In genomic region chr6:17585766-17586502, GRCh38 we compare ENCODE assay signal across 9 cellular contexts. TPM values are rescaled to one million over a fixed set of nuclear protein-coding genes. Genes with fewer than 3 reads are reported as not detected.
A peak's percentile ranks its signal among the peaks of the same experiment; 100 is the strongest.
DNase-seq lines count a peak whose midpoint lies in the region; ATAC-seq and TF ChIP-seq lines count a peak whose summit lies in the region.
"Had no signal": no experiment of that assay in that cellular context is flagged by ENCODE, and none has a peak within 500 bp of the region (broad histone marks: within the 10 kb centered on the region; RNA-seq: fewer than 3 reads in every experiment).

No MANE protein-coding gene starts in this region.

- H3K9me3 ChIP-seq in parathyroid adenoma (ENCODE audit: control insufficient read depth, low read length) = no peaks in the 10 kb centered on the region

- peak overlapping the region; percentile 23 for H2AFZ ChIP-seq in parathyroid adenoma

- H3K79me2 ChIP-seq in parathyroid adenoma = no peaks in the 10 kb centered on the region

- no peak overlapping the region for H3K9ac ChIP-seq in parathyroid adenoma

- H3K36me3 ChIP-seq in parathyroid adenoma (ENCODE audit: control insufficient read depth, insufficient read depth, low read length) = no peaks in the 10 kb centered on the region

- H3K4me3 ChIP-seq in parathyroid adenoma (ENCODE audit: low read depth, low read length) = no peak overlapping the region

- DNase-seq in NCI-H146 (lab: John Stamatoyannopoulos, UW) = peak; percentile 50
- no peak for DNase-seq in NCI-H146 treated with DMSO at 0.1 percent for 48 hours (lab: John Stamatoyannopoulos, UW; ENCODE audit: unreplicated experiment)
- DNase-seq in MV-4-11 (lab: John Stamatoyannopoulos, UW) = peak; percentile 51
- peak; percentile 30 for DNase-seq in dermis blood vessel endothelial cell
- no peak for DNase-seq in AG20443 (ENCODE audit: low spot score)
- DNase-seq: NCI-H1694 had no signal

- H3K4me2 ChIP-seq in parathyroid adenoma (ENCODE audit: low read length) = no peak overlapping the region

- H3K4me1 ChIP-seq in parathyroid adenoma = peaks cover 6% of the 10 kb centered on the region

- H3K27me3 ChIP-seq in parathyroid adenoma (ENCODE audit: control insufficient read depth, insufficient read depth, low read length) = no peaks in the 10 kb centered on the region

- ATAC-seq in HG03108 (IDR thresholded peaks at IDR 0.05; ENCODE audit: unreplicated experiment) (no peak), GM18520 (IDR thresholded peaks at IDR 0.05; ENCODE audit: unreplicated experiment) (no peak)

- H3K27ac ChIP-seq in parathyroid adenoma = no peak overlapping the region

- TF ChIP-seq CTCF in parathyroid adenoma (IDR thresholded peaks at IDR 0.05) = peak; percentile 33

RNA-seq across cellular contexts. Expression of gene FAM8A1, which starts 14.2 kb away (rescaled TPM):
- total RNA-seq in dermis blood vessel endothelial cell = 14.5 and 18.9 TPM in 2 replicates

Comparison
In these comparisons a context has a peak if more than half of its experiments do, and no peak if none do; other contexts are left out.
1. DNase-seq: peak in NCI-H146 (single experiment), MV-4-11 (single experiment) and dermis blood vessel endothelial cell (single experiment); none in NCI-H146 treated with DMSO at 0.1 percent for 48 hours (single experiment) and AG20443 (single experiment).